17 cellular contexts compared by ENCODE assay signal in genomic region chr2:232386490-232386739, GRCh38. TPM values are rescaled to one million over a fixed set of nuclear protein-coding genes. Genes with fewer than 3 reads are reported as not detected.
DNase-seq lines count a peak whose midpoint lies in the region; ATAC-seq and TF ChIP-seq lines count a peak whose summit lies in the region.
"Had no signal": no experiment of that assay in that cellular context is flagged by ENCODE, and none has a peak within 500 bp of the region (broad histone marks: within the 10 kb centered on the region; RNA-seq: fewer than 3 reads in every experiment).

No MANE protein-coding gene starts in this region.

- DNase-seq in HFFc6 (no peak), brain microvascular endothelial cell (no peak), left kidney (ENCODE audit: low read depth, low spot score) (peak; percentile 65), smooth muscle cell (lab: John Stamatoyannopoulos, UW; ENCODE audit: unreplicated experiment) (no peak), midbrain (lab: John Stamatoyannopoulos, UW) (no peak)
- DNase-seq: activated CD4-positive, alpha-beta memory T cell treated with anti-CD3 and anti-CD28 coated beads, Interleukin-2, amount 10 ng/mL, durations not matched to agents 7 days and 5 days; activated naive CD8-positive, alpha-beta T cell treated with anti-CD3 and anti-CD28 coated beads, Interleukin-2, amount 50 U/mL, for 24 hours; AML-193; cerebellar nuclear complex; mucosa of descending colon; NCI-H2081 treated with DMSO at 0.1 percent for 48 hours; stimulated activated naive CD8-positive, alpha-beta T cell treated with anti-CD3 and anti-CD28 coated beads, Interleukin-15, amount 100 ng/mL, for 72 hours had no signal

- H3K4me3 ChIP-seq in brain microvascular endothelial cell (ENCODE audit: low read depth, low read length) (peak overlapping the region; percentile 9), smooth muscle cell (peak overlapping the region; percentile 10)
- H3K4me3 ChIP-seq: mucosa of descending colon had no signal

- in situ Hi-C loops in brain microvascular endothelial cell (cut with HindIII; ENCODE audit: low pct_ligation_motif_present, low sequenced_read_pairs) = no loop called here

- H3K4me2 ChIP-seq in smooth muscle cell = peak overlapping the region; percentile 68

- H3K9me3 ChIP-seq in smooth muscle cell (replicated peaks; ENCODE audit: low read depth) = no peaks in the 10 kb centered on the region
- H3K9me3 ChIP-seq: mucosa of descending colon had no signal

- H3K9ac ChIP-seq in smooth muscle cell (ENCODE audit: low read depth) = peak overlapping the region; percentile 67

- H3K27me3 ChIP-seq in brain microvascular endothelial cell (replicated peaks) (peaks cover 15% of the 10 kb centered on the region), smooth muscle cell (ENCODE audit: low read depth) (peaks cover 11% of the 10 kb centered on the region)

- no peaks in the 10 kb centered on the region for H3K36me3 ChIP-seq in brain microvascular endothelial cell (replicated peaks)
- H3K36me3 ChIP-seq in smooth muscle cell (ENCODE audit: low read depth) = no peaks in the 10 kb centered on the region

- H2AFZ ChIP-seq in smooth muscle cell (ENCODE audit: low read depth) = no peak overlapping the region

- H3K9me3 Mint-ChIP-seq in HFFc6 = no peaks in the 10 kb centered on the region
- H3K9me3 Mint-ChIP-seq in stimulated activated memory B cell treated with anti-CD40 and anti-IgM and Interleukin-4, amounts not matched to agents 10 μg/mL and 1 μg/mL and 100 μg/mL, for 72 hours = peaks cover 4% of the 10 kb centered on the region
- H3K9me3 Mint-ChIP-seq: activated CD4-positive, alpha-beta memory T cell treated with anti-CD3 and anti-CD28 coated beads, Interleukin-2, amount 10 ng/mL, durations not matched to agents 7 days and 5 days; activated naive CD8-positive, alpha-beta T cell treated with anti-CD3 and anti-CD28 coated beads, Interleukin-2, amount 50 U/mL, for 24 hours; stimulated activated naive CD8-positive, alpha-beta T cell treated with anti-CD3 and anti-CD28 coated beads, Interleukin-15, amount 100 ng/mL, for 72 hours had no signal

- peaks cover 15% of the 10 kb centered on the region for H3K4me1 ChIP-seq in smooth muscle cell (ENCODE audit: low read depth)

- H3F3A ChIP-seq in smooth muscle cell (ENCODE audit: low read depth) = peaks cover 7% of the 10 kb centered on the region

- no peak for TF ChIP-seq CTCF in HFFc6 (IDR thresholded peaks at IDR 0.05)
- TF ChIP-seq CTCF in brain microvascular endothelial cell (IDR thresholded peaks at IDR 0.05; ENCODE audit: low read depth, low read length, missing control alignments) = no peak
- no peak for TF ChIP-seq CTCF in smooth muscle cell (IDR thresholded peaks at IDR 0.05; ENCODE audit: borderline replicate concordance, insufficient read depth, poor library complexity, severe bottlenecking)

- peaks cover 62% of the 10 kb centered on the region for H3K27me3 Mint-ChIP-seq in HFFc6 (ENCODE audit: insufficient read depth)
- H3K27me3 Mint-ChIP-seq in stimulated activated memory B cell treated with anti-CD40 and anti-IgM and Interleukin-4, amounts not matched to agents 10 μg/mL and 1 μg/mL and 100 μg/mL, for 72 hours = peaks cover 59% of the 10 kb centered on the region

- no peaks in the 10 kb centered on the region for H3K79me2 ChIP-seq in smooth muscle cell (ENCODE audit: low read depth)

- no peaks in the 10 kb centered on the region; the same call in 1 of the 2 replicates for H3K36me3 Mint-ChIP-seq in HFFc6 (ENCODE audit: low read depth)
- no peaks in the 10 kb centered on the region for H3K36me3 Mint-ChIP-seq in stimulated activated memory B cell treated with anti-CD40 and anti-IgM and Interleukin-4, amounts not matched to agents 10 μg/mL and 1 μg/mL and 100 μg/mL, for 72 hours

- H3K27ac Mint-ChIP-seq in HFFc6 = peak overlapping the region; percentile 1; the same call in 1 of the 2 replicates
- H3K27ac Mint-ChIP-seq in stimulated activated memory B cell treated with anti-CD40 and anti-IgM and Interleukin-4, amounts not matched to agents 10 μg/mL and 1 μg/mL and 100 μg/mL, for 72 hours = no peak overlapping the region
- H3K27ac Mint-ChIP-seq: activated CD4-positive, alpha-beta memory T cell treated with anti-CD3 and anti-CD28 coated beads, Interleukin-2, amount 10 ng/mL, durations not matched to agents 7 days and 5 days; activated naive CD8-positive, alpha-beta T cell treated with anti-CD3 and anti-CD28 coated beads, Interleukin-2, amount 50 U/mL, for 24 hours; stimulated activated naive CD8-positive, alpha-beta T cell treated with anti-CD3 and anti-CD28 coated beads, Interleukin-15, amount 100 ng/mL, for 72 hours had no signal

- 49% methylated on average over 22 of the region's 23 CpGs for WGBS in smooth muscle cell (ENCODE audit: low lambda C conversion rate)

- no peak overlapping the region for H3K4me3 Mint-ChIP-seq in HFFc6
- no peak overlapping the region for H3K4me3 Mint-ChIP-seq in stimulated activated memory B cell treated with anti-CD40 and anti-IgM and Interleukin-4, amounts not matched to agents 10 μg/mL and 1 μg/mL and 100 μg/mL, for 72 hours
- H3K4me3 Mint-ChIP-seq: activated CD4-positive, alpha-beta memory T cell treated with anti-CD3 and anti-CD28 coated beads, Interleukin-2, amount 10 ng/mL, durations not matched to agents 7 days and 5 days; activated naive CD8-positive, alpha-beta T cell treated with anti-CD3 and anti-CD28 coated beads, Interleukin-2, amount 50 U/mL, for 24 hours had no signal

- H4K20me1 ChIP-seq in smooth muscle cell (ENCODE audit: low read depth) = no peaks in the 10 kb centered on the region

- peaks cover 28% of the 10 kb centered on the region for H3K4me1 Mint-ChIP-seq in HFFc6 (ENCODE audit: low read depth)
- H3K4me1 Mint-ChIP-seq in stimulated activated memory B cell treated with anti-CD40 and anti-IgM and Interleukin-4, amounts not matched to agents 10 μg/mL and 1 μg/mL and 100 μg/mL, for 72 hours = peaks cover 20% of the 10 kb centered on the region
- H3K4me1 Mint-ChIP-seq: activated CD4-positive, alpha-beta memory T cell treated with anti-CD3 and anti-CD28 coated beads, Interleukin-2, amount 10 ng/mL, durations not matched to agents 7 days and 5 days; activated naive CD8-positive, alpha-beta T cell treated with anti-CD3 and anti-CD28 coated beads, Interleukin-2, amount 50 U/mL, for 24 hours had no signal

- ATAC-seq in HG03175 (IDR thresholded peaks at IDR 0.05; ENCODE audit: unreplicated experiment) (no peak), GM19023 (IDR thresholded peaks at IDR 0.05; ENCODE audit: unreplicated experiment) (no peak)
- ATAC-seq in stimulated activated memory B cell treated with anti-CD40 and anti-IgM and Interleukin-4, amounts not matched to agents 10 μg/mL and 1 μg/mL and 100 μg/mL, for 72 hours = no peak
- ATAC-seq: activated naive CD8-positive, alpha-beta T cell treated with anti-CD3 and anti-CD28 coated beads, Interleukin-2, amount 50 U/mL, for 24 hours; mucosa of descending colon; stimulated activated naive CD8-positive, alpha-beta T cell treated with anti-CD3 and anti-CD28 coated beads, Interleukin-15, amount 100 ng/mL, for 72 hours had no signal

- H3K27ac ChIP-seq in brain microvascular endothelial cell (peak overlapping the region; percentile 73), smooth muscle cell (ENCODE audit: low read depth) (peak overlapping the region; percentile 82)

RNA-seq across cellular contexts. Expression of gene ALPP, which starts 7.9 kb away (rescaled TPM):
- not detected for total RNA-seq in HFFc6 (2021; fragmentation: NEBNext Ultra II Directional; extraction: Animal tissue kit (Norgen Biotek cat#: 25700))
- total RNA-seq in smooth muscle cell = 0.22 and 0.58 TPM in 2 replicates
- polyA plus RNA-seq in smooth muscle cell = 0.99 TPM in 1 of 2 replicates, not detected in the other
- total RNA-seq: activated CD4-positive, alpha-beta memory T cell treated with anti-CD3 and anti-CD28 coated beads, Interleukin-2, amount 10 ng/mL, durations not matched to agents 7 days and 5 days had no signal

RNA-seq across cellular contexts. Expression of gene ALPG, which starts 20.2 kb away (rescaled TPM):
- total RNA-seq in HFFc6 (2021; fragmentation: NEBNext Ultra II Directional; extraction: Animal tissue kit (Norgen Biotek cat#: 25700)) = not detected
- not detected in 2 replicates for total RNA-seq in smooth muscle cell
- polyA plus RNA-seq in smooth muscle cell = not detected in 2 replicates
- total RNA-seq: activated CD4-positive, alpha-beta memory T cell treated with anti-CD3 and anti-CD28 coated beads, Interleukin-2, amount 10 ng/mL, durations not matched to agents 7 days and 5 days; HT-29; MCF 10A had no signal
